In genomic region chr20:53157443-53158408, GRCh38 we compare ENCODE assay signal across 8 cellular contexts.
DNase-seq lines count a peak whose midpoint lies in the region; ATAC-seq and TF ChIP-seq lines count a peak whose summit lies in the region.

No MANE protein-coding gene starts in this region.

- no peak for TF ChIP-seq EP300 in transverse colon (IDR thresholded peaks at IDR 0.05; ENCODE audit: low read depth)

- ATAC-seq in GM19351 (IDR thresholded peaks at IDR 0.05; ENCODE audit: unreplicated experiment) (peak; percentile 79), HG03439 (IDR thresholded peaks at IDR 0.05; ENCODE audit: unreplicated experiment) (peak; percentile 88), RWPE2 (ENCODE audit: low read depth) (no peak), body of pancreas (no peak)

- peaks cover 10% of the 10 kb centered on the region for H3K4me1 ChIP-seq in RWPE2 (ENCODE audit: insufficient read depth, poor library complexity, severe bottlenecking)
- no peaks in the 10 kb centered on the region for H3K4me1 ChIP-seq in body of pancreas
- H3K4me1 ChIP-seq in transverse colon: peaks cover 0 to 8% (median 0%) of the 10 kb centered on the region in 4 donors

- in situ Hi-C loops in transverse colon (cut with MboI; ENCODE audit: low pct_ligation_motif_present in 1 of 4, low pct_unique_long_range_greater_than_20kb in 1 of 4, low sequenced_read_pairs in 3 of 4): loop anchor here in 1 of 4 donors (25.0 kb wide), 2 partner anchors 380 to 805 kb away; no protein-coding TSS in a partner anchor

- H3K27ac ChIP-seq in RWPE2 (ENCODE audit: poor library complexity, severe bottlenecking) (no peak overlapping the region), body of pancreas (no peak overlapping the region), transverse colon (no peak overlapping the region)

- 76 to 79% methylated on average over 11 of the region's 11 CpGs for WGBS in body of pancreas, 2 donors
- 60 to 79% methylated on average over 2 to 11 of the region's 11 CpGs for WGBS in transverse colon (ENCODE audit: low coverage in 1 of 2), 2 donors

- H3K27me3 ChIP-seq in RWPE2 (ENCODE audit: insufficient read depth, poor library complexity, severe bottlenecking): no peaks in the 10 kb centered on the region
- no peaks in the 10 kb centered on the region for H3K27me3 ChIP-seq in body of pancreas
- no peaks in the 10 kb centered on the region for H3K27me3 ChIP-seq in transverse colon

- DNase-seq in EH (ENCODE audit: low read depth) (peak; percentile 62), RWPE2 (ENCODE audit: low spot score) (no peak), body of pancreas (peak; percentile 40 to 76 (median 64)), left kidney (ENCODE audit: low read depth, low spot score) (peak; percentile 68), transverse colon (peak; percentile 59), kidney glomerular epithelial cell (lab: John Stamatoyannopoulos, UW) (no peak)

- TF ChIP-seq POLR2A in body of pancreas (IDR thresholded peaks at IDR 0.05) (no peak), transverse colon (IDR thresholded peaks at IDR 0.05) (no peak)

- no peaks in the 10 kb centered on the region for H3K9me3 ChIP-seq in RWPE2 (ENCODE audit: severe bottlenecking)
- no peaks in the 10 kb centered on the region for H3K9me3 ChIP-seq in body of pancreas
- no peaks in the 10 kb centered on the region for H3K9me3 ChIP-seq in transverse colon

- H3K4me3 ChIP-seq in RWPE2 (ENCODE audit: severe bottlenecking): no peak overlapping the region
- no peak overlapping the region for H3K4me3 ChIP-seq in body of pancreas
- H3K4me3 ChIP-seq in transverse colon: no peak overlapping the region

- intact Hi-C loops in body of pancreas (cut with DNase I) (no loop called here), transverse colon (cut with DNase I; ENCODE audit: low total_unique reads) (no loop called here)

- TF ChIP-seq CTCF in RWPE2 (IDR thresholded peaks at IDR 0.05; ENCODE audit: poor library complexity, severe bottlenecking) (peak; percentile 75), body of pancreas (IDR thresholded peaks at IDR 0.05) (peak; percentile 32 to 54 (median 39)), transverse colon (IDR thresholded peaks at IDR 0.05) (peak; percentile 33 to 49 (median 44))

- H3K36me3 ChIP-seq in RWPE2 (ENCODE audit: low read depth) (no peaks in the 10 kb centered on the region), body of pancreas (replicated peaks in 1 of 2; ENCODE audit: insufficient read depth in 1 of 2, low read depth in 2 of 2) (no peaks in the 10 kb centered on the region), transverse colon (no peaks in the 10 kb centered on the region)

Comparison
In these comparisons a context has a peak if more than half of its experiments do, and no peak if none do; other contexts are left out.
1. DNase-seq: peak in EH (single experiment), body of pancreas (4 of 4), left kidney (single experiment) and transverse colon (single experiment); none in RWPE2 (single experiment) and kidney glomerular epithelial cell (single experiment).
2. ATAC-seq: peak in GM19351 (single experiment) and HG03439 (single experiment); none in RWPE2 (single experiment) and body of pancreas (single experiment).
3. Peak in every context shown above with its lines, with median percentiles within 50 percentile points of each other: CTCF ChIP-seq.